In the genomic region with DNA sequence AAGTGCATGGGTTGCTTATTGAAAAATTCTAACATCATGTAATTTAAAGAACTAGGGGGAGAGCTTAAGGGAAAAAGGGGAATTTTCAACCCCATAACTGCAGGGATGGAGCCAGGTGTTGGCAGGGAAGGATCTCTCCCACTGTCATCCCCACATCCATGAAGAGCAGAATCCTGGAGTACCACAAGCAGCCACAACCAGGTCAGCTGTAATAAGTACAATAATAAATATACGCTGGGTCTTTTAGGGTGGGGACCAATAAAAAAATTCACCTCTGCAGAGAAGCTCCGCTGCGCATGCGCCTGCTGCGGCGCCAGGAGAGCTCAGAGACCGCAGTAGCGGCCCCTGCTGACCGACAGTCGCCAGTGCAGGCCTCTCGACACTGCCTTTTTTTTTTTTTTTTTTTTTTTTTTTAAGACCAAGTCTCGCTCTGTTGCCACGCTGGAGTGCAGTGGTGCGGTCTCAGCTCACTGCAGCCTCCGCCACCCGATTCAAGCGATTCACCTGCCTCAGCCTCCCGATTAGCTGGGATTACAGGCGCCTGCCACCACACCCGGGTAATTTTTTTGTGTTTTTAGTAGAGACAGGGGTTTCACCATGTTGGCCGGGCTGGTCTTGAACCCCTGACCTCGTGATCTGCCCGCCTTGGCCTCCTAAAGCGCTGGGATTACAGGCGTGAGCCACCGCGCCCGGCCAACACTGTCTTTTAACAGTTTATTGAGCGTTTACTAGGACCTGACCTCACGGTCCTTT, we compare ENCODE assay signal across 9 cellular contexts. TPM values are rescaled to one million over a fixed set of nuclear protein-coding genes. Genes with fewer than 3 reads are reported as not detected.
A peak's percentile ranks its signal among the peaks of the same experiment; 100 is the strongest.
DNase-seq lines count a peak whose midpoint lies in the region; ATAC-seq, FAIRE-seq and TF ChIP-seq lines count a peak whose summit lies in the region.
"Had no signal": no experiment of that assay in that cellular context is flagged by ENCODE, and none has a peak within 500 bp of the region (broad histone marks: within the 10 kb centered on the region; RNA-seq: fewer than 3 reads in every experiment).

No MANE protein-coding gene starts in this region.

- peaks cover 25% of the 10 kb centered on the region in 2 donors for H3K4me1 ChIP-seq in kidney (ENCODE audit: control insufficient read depth in 1 of 2, insufficient read depth in 1 of 2, low read depth in 1 of 2, low read length in 2 of 2)

- peaks cover 5 to 19% of the 10 kb centered on the region in 2 donors for H3K36me3 ChIP-seq in kidney (ENCODE audit: control insufficient read depth in 1 of 2, insufficient read depth in 2 of 2, low read length in 2 of 2)

- peak overlapping the region; percentile 17 to 48 for H3K4me3 ChIP-seq in kidney (ENCODE audit: low read length in 2 of 2)

- H3K9ac ChIP-seq in kidney (ENCODE audit: low read length in 2 of 2) = no peak overlapping the region

- intact Hi-C loops in kidney (cut with DNase I) = no loop called here

- peak; percentile 94 for TF ChIP-seq CTCF in kidney (IDR thresholded peaks at IDR 0.05; ENCODE audit: borderline replicate concordance, extremely low read depth, insufficient read depth)

- ATAC-seq in HG03045 (IDR thresholded peaks at IDR 0.05; ENCODE audit: unreplicated experiment) (peak; percentile 28), GM18868 (IDR thresholded peaks at IDR 0.05; ENCODE audit: unreplicated experiment) (no peak)
- ATAC-seq in activated CD4-positive, CD25-positive, alpha-beta regulatory T cell treated with anti-CD3 and anti-CD28 coated beads, Interleukin-2, amount 50 U/mL, for 24 hours = peak; percentile 19 to 31

- DNase-seq in DMS 273 (lab: John Stamatoyannopoulos, UW; ENCODE audit: unreplicated experiment) = peak; percentile 95
- peak; percentile 89 for DNase-seq in NCI-H345 treated with DMSO at 0.1 percent for 48 hours (lab: John Stamatoyannopoulos, UW; ENCODE audit: unreplicated experiment)
- DNase-seq in central memory CD4-positive, alpha-beta T cell = peak; percentile 88
- peak; percentile 93 for DNase-seq in kidney
- peak; percentile 92 for DNase-seq in stimulated activated CD4-positive, alpha-beta T cell treated with anti-CD3 and anti-CD28 coated beads, Interleukin-15, amount 100 ng/mL, for 24 hours

- H3K27ac ChIP-seq in kidney (ENCODE audit: low read depth in 2 of 2, low read length in 2 of 2) = no peak overlapping the region

- H3K9me3 ChIP-seq in kidney (ENCODE audit: control insufficient read depth in 1 of 2, low read length in 2 of 2) = no peaks in the 10 kb centered on the region

- FAIRE-seq in kidney (lab: Jason Lieb, UNC) = no peak
- FAIRE-seq: endometrium had no signal

RNA-seq across cellular contexts. Expression of gene EEF2, which starts 2.5 kb away (rescaled TPM):
- 1,813 TPM for total RNA-seq in kidney
- polyA plus RNA-seq in kidney (ENCODE audit: insufficient read depth, low read depth, low replicate concordance) = 1,520 TPM

RNA-seq across cellular contexts. Expression of gene DAPK3, which starts 16.9 kb away (rescaled TPM):
- 54.6 TPM for total RNA-seq in kidney
- polyA plus RNA-seq in kidney (ENCODE audit: insufficient read depth, low read depth, low replicate concordance) = 30.6 TPM

RNA-seq across cellular contexts. Expression of gene PIAS4, which starts 19.7 kb away (rescaled TPM):
- total RNA-seq in kidney = 25.0 TPM
- 9.8 TPM for polyA plus RNA-seq in kidney (ENCODE audit: insufficient read depth, low read depth, low replicate concordance)

RNA-seq across cellular contexts. Expression of gene NMRK2, which starts 54.9 kb away (rescaled TPM):
- total RNA-seq in kidney = 0.69 TPM
- polyA plus RNA-seq in kidney (ENCODE audit: insufficient read depth, low read depth, low replicate concordance) = 6.1 TPM
